11 cellular contexts compared by ENCODE assay signal in genomic region chr2:216188956-216189355, GRCh38.
DNase-seq lines count a peak whose midpoint lies in the region; ATAC-seq and TF ChIP-seq lines count a peak whose summit lies in the region.
"Had no signal": no experiment of that assay in that cellular context is flagged by ENCODE, and none has a peak within 500 bp of the region (broad histone marks: within the 10 kb centered on the region; RNA-seq: fewer than 3 reads in every experiment).

No MANE protein-coding gene starts in this region.

- TF ChIP-seq POLR2A in adrenal gland (IDR thresholded peaks at IDR 0.05), result no peak

- ATAC-seq in upper lobe of right lung, result no peak
- ATAC-seq in right cardiac atrium, result no peak

- H3K9me3 Mint-ChIP-seq in activated naive CD4-positive, alpha-beta T cell treated with anti-CD3 and anti-CD28 coated beads for 36 hours, result no peaks in the 10 kb centered on the region
- H3K9me3 Mint-ChIP-seq in activated naive CD4-positive, alpha-beta T cell treated with anti-CD3 and anti-CD28 coated beads, Interleukin-2, amount 10 ng/mL, durations not matched to agents 7 days and 5 days, result no peaks in the 10 kb centered on the region

- H3K36me3 Mint-ChIP-seq in activated naive CD4-positive, alpha-beta T cell treated with anti-CD3 and anti-CD28 coated beads for 36 hours (ENCODE audit: low read depth), result peaks cover 36% of the 10 kb centered on the region
- H3K36me3 Mint-ChIP-seq in activated naive CD4-positive, alpha-beta T cell treated with anti-CD3 and anti-CD28 coated beads, Interleukin-2, amount 10 ng/mL, durations not matched to agents 7 days and 5 days, result peaks cover 49% of the 10 kb centered on the region

- H3K4me1 ChIP-seq in adrenal gland (replicated peaks in 1 of 2), result peaks cover 24 to 45% of the 10 kb centered on the region in 2 donors
- H3K4me1 ChIP-seq in upper lobe of right lung, result peaks cover 21% of the 10 kb centered on the region
- no peaks in the 10 kb centered on the region for H3K4me1 ChIP-seq in right cardiac atrium (ENCODE audit: control insufficient read depth, insufficient read depth, low read length)

- CTCF ChIA-PET in activated naive CD4-positive, alpha-beta T cell treated with anti-CD3 and anti-CD28 coated beads for 36 hours (lab: Charles Lee), result interaction anchor here (0.5 kb wide), 1 partner anchor 1963 kb away, joined by 4 read pairs; no protein-coding TSS in a partner anchor
- CTCF ChIA-PET in activated naive CD4-positive, alpha-beta T cell treated with anti-CD3 and anti-CD28 coated beads, Interleukin-2, amount 10 ng/mL, durations not matched to agents 7 days and 5 days (lab: Charles Lee), result interaction anchor here (1.2 kb wide), 1 partner anchor 11 kb away, joined by 4 read pairs; no protein-coding TSS in a partner anchor

- H3K27me3 Mint-ChIP-seq in activated naive CD4-positive, alpha-beta T cell treated with anti-CD3 and anti-CD28 coated beads for 36 hours (ENCODE audit: low read depth), result no peaks in the 10 kb centered on the region
- H3K27me3 Mint-ChIP-seq in activated naive CD4-positive, alpha-beta T cell treated with anti-CD3 and anti-CD28 coated beads, Interleukin-2, amount 10 ng/mL, durations not matched to agents 7 days and 5 days, result no peaks in the 10 kb centered on the region

- H3K27me3 ChIP-seq in adrenal gland, result no peaks in the 10 kb centered on the region
- no peaks in the 10 kb centered on the region for H3K27me3 ChIP-seq in upper lobe of right lung
- H3K27me3 ChIP-seq in right cardiac atrium (ENCODE audit: control insufficient read depth, insufficient read depth), result no peaks in the 10 kb centered on the region
- H3K27me3 ChIP-seq: SJSA1, transverse colon had no signal

- peak overlapping the region; percentile 50 for H3K27ac Mint-ChIP-seq in activated naive CD4-positive, alpha-beta T cell treated with anti-CD3 and anti-CD28 coated beads for 36 hours
- H3K27ac Mint-ChIP-seq in activated naive CD4-positive, alpha-beta T cell treated with anti-CD3 and anti-CD28 coated beads, Interleukin-2, amount 10 ng/mL, durations not matched to agents 7 days and 5 days, result no peak overlapping the region

- intact Hi-C loops in activated naive CD4-positive, alpha-beta T cell treated with anti-CD3 and anti-CD28 coated beads for 36 hours (cut with micrococcal nuclease), result no loop called here
- intact Hi-C loops in adrenal gland (cut with DNase I), result no loop called here
- intact Hi-C loops in upper lobe of right lung (cut with DNase I), result no loop called here
- intact Hi-C loops in right cardiac atrium (cut with DNase I), result no loop called here

- peaks cover 0 to 26% of the 10 kb centered on the region in 2 donors for H3K36me3 ChIP-seq in adrenal gland (replicated peaks in 1 of 2)
- peaks cover 44% of the 10 kb centered on the region for H3K36me3 ChIP-seq in upper lobe of right lung

- no peak overlapping the region for H3K4me3 ChIP-seq in adrenal gland
- H3K4me3 ChIP-seq in upper lobe of right lung, result no peak overlapping the region
- H3K4me3 ChIP-seq in right cardiac atrium (ENCODE audit: low read length), result no peak overlapping the region
- H3K4me3 ChIP-seq: SJSA1, transverse colon had no signal

- H3K9me3 ChIP-seq in adrenal gland (replicated peaks in 1 of 3) (no peaks in the 10 kb centered on the region), upper lobe of right lung (no peaks in the 10 kb centered on the region), right cardiac atrium (ENCODE audit: control insufficient read depth, low read length) (no peaks in the 10 kb centered on the region)
- H3K9me3 ChIP-seq: SJSA1, transverse colon had no signal

- TF ChIP-seq CTCF in adrenal gland (IDR thresholded peaks at IDR 0.05) (no peak), upper lobe of right lung (IDR thresholded peaks at IDR 0.05) (no peak)

- WGBS in adrenal gland, 4 donors, result 28 to 41% (median 38%) methylated on average over 2 of the region's 2 CpGs
- WGBS in right cardiac atrium, result 62% methylated on average over 2 of the region's 2 CpGs

- DNase-seq in activated naive CD4-positive, alpha-beta T cell treated with anti-CD3 and anti-CD28 coated beads for 36 hours, result no peak
- DNase-seq in activated naive CD4-positive, alpha-beta T cell treated with anti-CD3 and anti-CD28 coated beads, Interleukin-2, amount 10 ng/mL, durations not matched to agents 7 days and 5 days, result no peak
- DNase-seq in adrenal gland, result no peak
- DNase-seq in iris pigment epithelial cell (ENCODE audit: low read depth), result peak; percentile 54
- no peak for DNase-seq in upper lobe of right lung
- DNase-seq in stimulated activated CD4-positive, alpha-beta T cell treated with anti-CD3 and anti-CD28 coated beads, Interleukin-4, amount 100 ng/mL, for 24 hours, result no peak
- no peak for DNase-seq in activated CD4-positive, CD25-positive, alpha-beta regulatory T cell treated with anti-CD3 and anti-CD28 coated beads, Interleukin-2, amount 50 U/mL, for 72 hours
- DNase-seq in right cardiac atrium, result no peak
- DNase-seq: stimulated activated CD4-positive, alpha-beta T cell treated with anti-CD3 and anti-CD28 coated beads, Interleukin-4, amount 100 ng/mL, for 4 hours; transverse colon had no signal

- peaks cover 62% of the 10 kb centered on the region for H3K4me1 Mint-ChIP-seq in activated naive CD4-positive, alpha-beta T cell treated with anti-CD3 and anti-CD28 coated beads for 36 hours (ENCODE audit: low read depth)
- peaks cover 36% of the 10 kb centered on the region for H3K4me1 Mint-ChIP-seq in activated naive CD4-positive, alpha-beta T cell treated with anti-CD3 and anti-CD28 coated beads, Interleukin-2, amount 10 ng/mL, durations not matched to agents 7 days and 5 days

- H3K27ac ChIP-seq in adrenal gland (peak overlapping the region in 4 of 5 donors; percentile 46 to 76 (median 67)), upper lobe of right lung (peak overlapping the region; percentile 17), right cardiac atrium (ENCODE audit: low read length) (no peak overlapping the region)
- H3K27ac ChIP-seq: SJSA1, transverse colon had no signal

- H3K4me3 Mint-ChIP-seq in activated naive CD4-positive, alpha-beta T cell treated with anti-CD3 and anti-CD28 coated beads for 36 hours, result no peak overlapping the region
- no peak overlapping the region for H3K4me3 Mint-ChIP-seq in activated naive CD4-positive, alpha-beta T cell treated with anti-CD3 and anti-CD28 coated beads, Interleukin-2, amount 10 ng/mL, durations not matched to agents 7 days and 5 days
